19 cellular contexts compared by ENCODE assay signal in genomic region chr3:65978116-65978515, GRCh38.
DNase-seq lines count a peak whose midpoint lies in the region; ATAC-seq and TF ChIP-seq lines count a peak whose summit lies in the region.
"Had no signal": no experiment of that assay in that cellular context is flagged by ENCODE, and none has a peak within 500 bp of the region (broad histone marks: within the 10 kb centered on the region; RNA-seq: fewer than 3 reads in every experiment).

No MANE protein-coding gene starts in this region.

- H3K27ac ChIP-seq in GM23248 (peak overlapping the region; percentile 68), spleen (peak overlapping the region in 6 of 8 donors; percentile 5 to 81 (median 72))
- H3K27ac ChIP-seq: A549; BLaER1 treated with 17β-estradiol and CSF1 and Interleukin-3, amounts not matched to agents 10 nM and 100 nM had no signal

- H3K4me3 ChIP-seq in GM23248 (no peak overlapping the region), spleen (no peak overlapping the region)
- H3K4me3 ChIP-seq: A549; BLaER1 treated with 17β-estradiol and CSF1 and Interleukin-3, amounts not matched to agents 10 nM and 100 nM; K562 had no signal

- no peak for TF ChIP-seq CTCF in spleen (IDR thresholded peaks at IDR 0.05 in 8 of 11, conservative IDR thresholded peaks at IDR 0.05 in 3 of 11)

- H3K4me1 ChIP-seq in GM23248 (ENCODE audit: insufficient read depth), result peaks cover 23% of the 10 kb centered on the region
- H3K4me1 ChIP-seq in spleen, result peaks cover 0 to 21% (median 4%) of the 10 kb centered on the region in 6 donors

- TF ChIP-seq POLR2A in spleen (IDR thresholded peaks at IDR 0.05), result no peak

- no peaks in the 10 kb centered on the region for H3K36me3 Mint-ChIP-seq in stimulated activated naive B cell treated with anti-CD40 and anti-IgM and Interleukin-4, amounts not matched to agents 10 μg/mL and 1 μg/mL and 100 μg/mL, for 72 hours
- H3K36me3 Mint-ChIP-seq: CD8-positive, alpha-beta memory T cell had no signal

- H3K27ac Mint-ChIP-seq in stimulated activated naive B cell treated with anti-CD40 and anti-IgM and Interleukin-4, amounts not matched to agents 10 μg/mL and 1 μg/mL and 100 μg/mL, for 72 hours, result no peak overlapping the region
- H3K27ac Mint-ChIP-seq: CD8-positive, alpha-beta memory T cell had no signal

- intact Hi-C loops in spleen (cut with DNase I; ENCODE audit: low total_unique reads), result no loop called here

- H2AFZ ChIP-seq in GM23248, result no peak overlapping the region

- no peaks in the 10 kb centered on the region for H4K20me1 ChIP-seq in GM23248 (ENCODE audit: insufficient read depth)
- H4K20me1 ChIP-seq: BLaER1 treated with 17β-estradiol and CSF1 and Interleukin-3, amounts not matched to agents 10 nM and 100 nM had no signal

- no peaks in the 10 kb centered on the region for H3K9me3 ChIP-seq in GM23248 (ENCODE audit: low read depth)
- peaks cover 0 to 3% (median 0%) of the 10 kb centered on the region in 8 donors for H3K9me3 ChIP-seq in spleen
- H3K9me3 ChIP-seq: A549 had no signal

- no peak overlapping the region for H3K4me3 Mint-ChIP-seq in stimulated activated naive B cell treated with anti-CD40 and anti-IgM and Interleukin-4, amounts not matched to agents 10 μg/mL and 1 μg/mL and 100 μg/mL, for 72 hours
- H3K4me3 Mint-ChIP-seq: CD8-positive, alpha-beta memory T cell had no signal

- H3K27me3 Mint-ChIP-seq in stimulated activated naive B cell treated with anti-CD40 and anti-IgM and Interleukin-4, amounts not matched to agents 10 μg/mL and 1 μg/mL and 100 μg/mL, for 72 hours, result no peaks in the 10 kb centered on the region

- DNase-seq in GM23248, result no peak
- peak; percentile 19 for DNase-seq in astrocyte of the hippocampus (ENCODE audit: low read depth, low spot score)
- DNase-seq in fibroblast of peridontal ligament (ENCODE audit: extremely low read depth), result peak; percentile 47
- DNase-seq in spleen, result no peak
- no peak for DNase-seq in NCI-H524 treated with DMSO at 0.1 percent for 48 hours (lab: John Stamatoyannopoulos, UW)
- no peak for DNase-seq in hypothalamus (lab: John Stamatoyannopoulos, UW)
- DNase-seq in stimulated activated naive B cell treated with anti-CD40 and anti-IgM and Interleukin-4, amounts not matched to agents 10 μg/mL and 1 μg/mL and 100 μg/mL, for 72 hours, result no peak
- DNase-seq: CD8-positive, alpha-beta memory T cell; DMS79; HCEC 1CT; NCI-H1105; NCI-H2081; NCI-H2171 treated with DMSO at 0.1 percent for 48 hours; NCI-H446 treated with DMSO at 0.1 percent for 48 hours had no signal

- peaks cover 23% of the 10 kb centered on the region for H3F3A ChIP-seq in GM23248 (ENCODE audit: insufficient read depth)

- H3K36me3 ChIP-seq in GM23248 (ENCODE audit: low read depth) (no peaks in the 10 kb centered on the region), spleen (no peaks in the 10 kb centered on the region)
- H3K36me3 ChIP-seq: BLaER1 treated with 17β-estradiol and CSF1 and Interleukin-3, amounts not matched to agents 10 nM and 100 nM had no signal

- peaks cover 65% of the 10 kb centered on the region for H3K79me2 ChIP-seq in GM23248 (ENCODE audit: insufficient read depth)

- H3K9ac ChIP-seq in GM23248, result no peak overlapping the region
- H3K9ac ChIP-seq: BLaER1 treated with 17β-estradiol and CSF1 and Interleukin-3, amounts not matched to agents 10 nM and 100 nM had no signal

- ATAC-seq in HG03521 (IDR thresholded peaks at IDR 0.05; ENCODE audit: unreplicated experiment), result no peak
- no peak for ATAC-seq in stimulated activated naive B cell treated with anti-CD40 and anti-IgM and Interleukin-4, amounts not matched to agents 10 μg/mL and 1 μg/mL and 100 μg/mL, for 72 hours (replicated peaks)
- ATAC-seq: A549, K562, Right ventricle myocardium inferior had no signal

- no peaks in the 10 kb centered on the region for H3K9me2 ChIP-seq in GM23248 (ENCODE audit: insufficient read depth)

- H3K9me3 Mint-ChIP-seq in stimulated activated naive B cell treated with anti-CD40 and anti-IgM and Interleukin-4, amounts not matched to agents 10 μg/mL and 1 μg/mL and 100 μg/mL, for 72 hours, result peaks cover 2 to 4% of the 10 kb centered on the region in 2 donors

- H3K27me3 ChIP-seq in GM23248 (replicated peaks; ENCODE audit: insufficient read depth) (no peaks in the 10 kb centered on the region), spleen (replicated peaks in 1 of 7) (no peaks in the 10 kb centered on the region)
- H3K27me3 ChIP-seq: BLaER1 treated with 17β-estradiol and CSF1 and Interleukin-3, amounts not matched to agents 10 nM and 100 nM had no signal

- in situ Hi-C loops in GM23248 (cut with MboI), result no loop called here

- H3K4me2 ChIP-seq in GM23248 (ENCODE audit: unreplicated experiment), result no peak overlapping the region
- H3K4me2 ChIP-seq: A549 had no signal

- no peaks in the 10 kb centered on the region for H3K4me1 Mint-ChIP-seq in stimulated activated naive B cell treated with anti-CD40 and anti-IgM and Interleukin-4, amounts not matched to agents 10 μg/mL and 1 μg/mL and 100 μg/mL, for 72 hours
- H3K4me1 Mint-ChIP-seq: CD8-positive, alpha-beta memory T cell had no signal

Comparison
In these comparisons a context has a peak if more than half of its experiments do, and no peak if none do; other contexts are left out.
1. DNase-seq: peak in astrocyte of the hippocampus (single experiment) and fibroblast of peridontal ligament (single experiment); none in GM23248 (single experiment), spleen (single experiment), NCI-H524 treated with DMSO at 0.1 percent for 48 hours (single experiment), hypothalamus (0 of 51) and stimulated activated naive B cell treated with anti-CD40 and anti-IgM and Interleukin-4, amounts not matched to agents 10 μg/mL and 1 μg/mL and 100 μg/mL, for 72 hours (single experiment).